In the genomic region with DNA sequence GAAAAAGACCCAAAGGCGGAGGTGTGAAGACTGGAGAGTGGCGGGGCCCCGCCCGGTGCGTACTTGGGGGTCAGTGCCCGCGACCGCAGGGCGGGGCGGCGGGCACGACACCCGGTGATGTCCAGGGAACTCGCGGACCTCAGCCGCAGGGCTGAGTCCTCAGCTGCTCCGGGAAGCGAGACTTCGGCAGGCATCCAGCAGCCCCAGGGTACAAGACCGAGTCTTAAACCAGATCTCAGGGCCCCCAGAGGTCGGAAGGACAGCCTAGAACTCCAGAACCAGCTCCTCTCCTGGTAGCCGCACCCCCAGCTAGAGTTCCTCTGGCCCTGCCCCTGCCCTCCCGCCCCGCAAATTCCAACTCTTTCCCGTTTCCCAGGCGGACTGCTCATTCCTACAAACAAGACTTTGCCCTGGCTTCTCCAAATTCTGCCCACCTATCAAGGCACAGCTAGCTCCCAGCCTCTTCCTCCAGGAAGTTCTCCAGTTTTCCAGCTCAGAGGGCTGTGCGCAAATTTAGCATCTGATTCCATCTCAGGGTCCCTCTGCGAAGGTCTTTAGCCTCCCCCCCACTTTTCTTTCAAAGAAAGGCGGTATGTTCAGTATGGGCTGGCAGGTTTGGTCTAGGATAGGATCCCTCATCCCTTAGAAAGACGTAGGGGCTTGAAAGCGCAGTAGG, we compare ENCODE assay signal across 9 cellular contexts. TPM values are rescaled to one million over a fixed set of nuclear protein-coding genes. Genes with fewer than 3 reads are reported as not detected.
DNase-seq lines count a peak whose midpoint lies in the region; ATAC-seq and TF ChIP-seq lines count a peak whose summit lies in the region.
"Had no signal": no experiment of that assay in that cellular context is flagged by ENCODE, and none has a peak within 500 bp of the region (broad histone marks: within the 10 kb centered on the region; RNA-seq: fewer than 3 reads in every experiment).

No MANE protein-coding gene starts in this region.

- H3K4me3 ChIP-seq in heart right ventricle, result peak overlapping the region; percentile 39 to 75 (median 60)
- H3K4me3 ChIP-seq in gastrocnemius medialis, result peak overlapping the region; percentile 52 to 87 (median 65)

- no peak for DNase-seq in activated CD8-positive, alpha-beta memory T cell treated with anti-CD3 and anti-CD28 coated beads, Interleukin-2, amount 10 ng/mL, durations not matched to agents 7 days and 5 days
- no peak for DNase-seq in activated CD8-positive, alpha-beta memory T cell treated with anti-CD3 and anti-CD28 coated beads, Interleukin-2, amount 50 U/mL, for 4 hours
- DNase-seq in activated T-cell treated with anti-CD3 and anti-CD28 coated beads, Interleukin-2, amount 50 U/mL, for 24 hours, result no peak
- DNase-seq in heart right ventricle, result peak; percentile 18 to 22
- DNase-seq in gastrocnemius medialis, result no peak
- no peak for DNase-seq in activated gamma-delta T cell treated with Interleukin-2 at 50 U/mL for 16 hours
- DNase-seq in mucosa of gallbladder (ENCODE audit: low spot score), result no peak
- no peak for DNase-seq in NCI-H226

- in situ Hi-C loops in gastrocnemius medialis (cut with MboI; ENCODE audit: low sequenced_read_pairs in 4 of 4), result no loop called here

- TF ChIP-seq CTCF in heart right ventricle (IDR thresholded peaks at IDR 0.05) (no peak), gastrocnemius medialis (IDR thresholded peaks at IDR 0.05 in 4 of 5, conservative IDR thresholded peaks at IDR 0.05 in 1 of 5) (no peak)

- H3K9me3 ChIP-seq in heart right ventricle (no peaks in the 10 kb centered on the region), gastrocnemius medialis (no peaks in the 10 kb centered on the region)

- CTCF ChIA-PET in activated CD8-positive, alpha-beta memory T cell treated with anti-CD3 and anti-CD28 coated beads, Interleukin-2, amount 10 ng/mL, durations not matched to agents 7 days and 5 days (lab: Charles Lee), result interaction anchor here (0.8 to 6.6 kb wide), 50 partner anchors 8 to 1375 kb away, joined by 3 to 80 read pairs (median 7); partner anchors contain the start of genes PRADC1, RAB11FIP5, SMYD5 and SPR

- intact Hi-C loops in heart right ventricle (cut with DNase I) (loop anchor here in 7 of 10 donors (2.0 to 10.0 kb wide), 6 partner anchors 36 to 402 kb away; partner anchors contain the start of gene SMYD5 (in 1 of the 7)), gastrocnemius medialis (cut with DNase I; ENCODE audit: low total_unique reads) (loop anchor here (2.0 to 5.0 kb wide), 4 partner anchors 14 to 289 kb away; partner anchors contain the start of genes SFXN5 and SPR)

- no peaks in the 10 kb centered on the region for H3K36me3 Mint-ChIP-seq in activated CD8-positive, alpha-beta memory T cell treated with anti-CD3 and anti-CD28 coated beads, Interleukin-2, amount 10 ng/mL, durations not matched to agents 7 days and 5 days
- H3K36me3 Mint-ChIP-seq in activated T-cell treated with anti-CD3 and anti-CD28 coated beads, Interleukin-2, amount 50 U/mL, for 24 hours (ENCODE audit: low read depth), result no peaks in the 10 kb centered on the region
- H3K36me3 Mint-ChIP-seq: activated naive CD4-positive, alpha-beta T cell treated with anti-CD3 and anti-CD28 coated beads, Interleukin-2, amount 50 U/mL, for 72 hours had no signal

- no peaks in the 10 kb centered on the region for H3K9me3 Mint-ChIP-seq in activated CD8-positive, alpha-beta memory T cell treated with anti-CD3 and anti-CD28 coated beads, Interleukin-2, amount 10 ng/mL, durations not matched to agents 7 days and 5 days (ENCODE audit: low read depth)
- H3K9me3 Mint-ChIP-seq in activated T-cell treated with anti-CD3 and anti-CD28 coated beads, Interleukin-2, amount 50 U/mL, for 24 hours, result no peaks in the 10 kb centered on the region
- H3K9me3 Mint-ChIP-seq: activated naive CD4-positive, alpha-beta T cell treated with anti-CD3 and anti-CD28 coated beads, Interleukin-2, amount 50 U/mL, for 72 hours had no signal

- H3K27me3 ChIP-seq in heart right ventricle (peaks cover 0 to 61% (median 27%) of the 10 kb centered on the region in 7 donors), gastrocnemius medialis (peaks cover 18 to 29% (median 26%) of the 10 kb centered on the region in 3 donors)

- H3K4me3 Mint-ChIP-seq in activated CD8-positive, alpha-beta memory T cell treated with anti-CD3 and anti-CD28 coated beads, Interleukin-2, amount 10 ng/mL, durations not matched to agents 7 days and 5 days, result peak overlapping the region; percentile 76
- H3K4me3 Mint-ChIP-seq in activated T-cell treated with anti-CD3 and anti-CD28 coated beads, Interleukin-2, amount 50 U/mL, for 24 hours, result peak overlapping the region; percentile 81

- no peak overlapping the region for H3K27ac Mint-ChIP-seq in activated CD8-positive, alpha-beta memory T cell treated with anti-CD3 and anti-CD28 coated beads, Interleukin-2, amount 10 ng/mL, durations not matched to agents 7 days and 5 days
- H3K27ac Mint-ChIP-seq in activated T-cell treated with anti-CD3 and anti-CD28 coated beads, Interleukin-2, amount 50 U/mL, for 24 hours, result peak overlapping the region; percentile 53

- H3K4me1 Mint-ChIP-seq in activated CD8-positive, alpha-beta memory T cell treated with anti-CD3 and anti-CD28 coated beads, Interleukin-2, amount 10 ng/mL, durations not matched to agents 7 days and 5 days, result peaks cover 17% of the 10 kb centered on the region
- H3K4me1 Mint-ChIP-seq in activated T-cell treated with anti-CD3 and anti-CD28 coated beads, Interleukin-2, amount 50 U/mL, for 24 hours (ENCODE audit: low read depth), result peaks cover 36% of the 10 kb centered on the region

- WGBS in heart right ventricle, 2 donors, result 1 to 4% methylated on average over 31 of the region's 31 CpGs

- H3K27me3 Mint-ChIP-seq in activated CD8-positive, alpha-beta memory T cell treated with anti-CD3 and anti-CD28 coated beads, Interleukin-2, amount 10 ng/mL, durations not matched to agents 7 days and 5 days, result peaks cover 69% of the 10 kb centered on the region
- H3K27me3 Mint-ChIP-seq in activated T-cell treated with anti-CD3 and anti-CD28 coated beads, Interleukin-2, amount 50 U/mL, for 24 hours, result peaks cover 56% of the 10 kb centered on the region

- H3K36me3 ChIP-seq in heart right ventricle (no peaks in the 10 kb centered on the region), gastrocnemius medialis (no peaks in the 10 kb centered on the region)

- TF ChIP-seq POLR2A in gastrocnemius medialis (IDR thresholded peaks at IDR 0.05), result no peak

- peak; percentile 9 for ATAC-seq in activated CD8-positive, alpha-beta memory T cell treated with anti-CD3 and anti-CD28 coated beads, Interleukin-2, amount 10 ng/mL, durations not matched to agents 7 days and 5 days
- ATAC-seq in heart right ventricle (peak in 7 of 8 donors; percentile 6 to 32 (median 14)), gastrocnemius medialis (no peak)

- H3K27ac ChIP-seq in heart right ventricle (peak overlapping the region in 9 of 10 donors; percentile 71 to 89 (median 80)), gastrocnemius medialis (peak overlapping the region; percentile 62 to 81 (median 74))

- H3K4me1 ChIP-seq in heart right ventricle (peaks cover 4 to 31% (median 25%) of the 10 kb centered on the region in 9 donors), gastrocnemius medialis (peaks cover 0 to 18% of the 10 kb centered on the region in 2 donors)

RNA-seq across cellular contexts. Expression of gene NOTO, which starts 26.0 kb away (rescaled TPM):
- not detected for total RNA-seq in activated CD8-positive, alpha-beta memory T cell treated with anti-CD3 and anti-CD28 coated beads, Interleukin-2, amount 10 ng/mL, durations not matched to agents 7 days and 5 days
- total RNA-seq in heart right ventricle, result not detected
- polyA plus RNA-seq in heart right ventricle, result not detected
- not detected for total RNA-seq in gastrocnemius medialis
- total RNA-seq in mucosa of gallbladder, result not detected
- total RNA-seq: activated naive CD4-positive, alpha-beta T cell treated with anti-CD3 and anti-CD28 coated beads, Interleukin-2, amount 50 U/mL, for 72 hours had no signal

RNA-seq across cellular contexts. Expression of gene SMYD5, which starts 37.7 kb away (rescaled TPM):
- 10 to 100 TPM; 17.0 to 26.8 TPM for total RNA-seq in activated CD8-positive, alpha-beta memory T cell treated with anti-CD3 and anti-CD28 coated beads, Interleukin-2, amount 10 ng/mL, durations not matched to agents 7 days and 5 days
- 10 to 100 TPM; 13.3 to 22.7 (median 17.5) TPM for total RNA-seq in heart right ventricle
- polyA plus RNA-seq in heart right ventricle, result 10 to 100 TPM; 17.0 to 17.9 TPM
- total RNA-seq in gastrocnemius medialis, result 10 to 100 TPM in 3 of 4 donors, 1 to 10 TPM in 1; 9.8 to 17.7 (median 13.7) TPM
- 12.9 TPM for total RNA-seq in mucosa of gallbladder

RNA-seq across cellular contexts. Expression of gene PRADC1, which starts 56.7 kb away (rescaled TPM):
- total RNA-seq in activated CD8-positive, alpha-beta memory T cell treated with anti-CD3 and anti-CD28 coated beads, Interleukin-2, amount 10 ng/mL, durations not matched to agents 7 days and 5 days, result 10 to 100 TPM; 13.7 to 14.7 TPM
- total RNA-seq in heart right ventricle (10 to 100 TPM; 61.2 to 96.5 (median 76.6) TPM), gastrocnemius medialis (100 to 1,000 TPM in 3 of 4 donors, 10 to 100 TPM in 1; 69.4 to 132 (median 104) TPM), mucosa of gallbladder (20.8 TPM)
- 100 to 1,000 TPM; 109 to 221 TPM for polyA plus RNA-seq in heart right ventricle

RNA-seq across cellular contexts. Expression of gene CCT7, which starts 57.8 kb away (rescaled TPM):
- total RNA-seq in activated CD8-positive, alpha-beta memory T cell treated with anti-CD3 and anti-CD28 coated beads, Interleukin-2, amount 10 ng/mL, durations not matched to agents 7 days and 5 days, result 100 to 1,000 TPM; 362 to 449 TPM
- 100 to 1,000 TPM; 162 to 213 (median 177) TPM for total RNA-seq in heart right ventricle
- 100 to 1,000 TPM; 209 to 332 TPM for polyA plus RNA-seq in heart right ventricle
- total RNA-seq in gastrocnemius medialis, result 100 to 1,000 TPM; 215 to 334 (median 284) TPM
- 205 TPM for total RNA-seq in mucosa of gallbladder

Comparison
In these comparisons a context has a peak if more than half of its experiments do, and no peak if none do; other contexts are left out.
1. ATAC-seq: peak in activated CD8-positive, alpha-beta memory T cell treated with anti-CD3 and anti-CD28 coated beads, Interleukin-2, amount 10 ng/mL, durations not matched to agents 7 days and 5 days (single experiment) and heart right ventricle (7 of 8); none in gastrocnemius medialis (0 of 2).
2. DNase-seq: peak in heart right ventricle (2 of 2); none in activated CD8-positive, alpha-beta memory T cell treated with anti-CD3 and anti-CD28 coated beads, Interleukin-2, amount 10 ng/mL, durations not matched to agents 7 days and 5 days (single experiment), activated CD8-positive, alpha-beta memory T cell treated with anti-CD3 and anti-CD28 coated beads, Interleukin-2, amount 50 U/mL, for 4 hours (single experiment), activated T-cell treated with anti-CD3 and anti-CD28 coated beads, Interleukin-2, amount 50 U/mL, for 24 hours (single experiment), gastrocnemius medialis (0 of 2), activated gamma-delta T cell treated with Interleukin-2 at 50 U/mL for 16 hours (single experiment), mucosa of gallbladder (single experiment) and NCI-H226 (single experiment).